Comparison of ENCODE assay signal across 7 cellular contexts in genomic region chr19:19662344-19662743, GRCh38. TPM values are rescaled to one million over a fixed set of nuclear protein-coding genes. Genes with fewer than 3 reads are reported as not detected.
DNase-seq lines count a peak whose midpoint lies in the region; ATAC-seq, FAIRE-seq and TF ChIP-seq lines count a peak whose summit lies in the region.

No MANE protein-coding gene starts in this region.

- peak overlapping the region; percentile 99 for H3K4me3 ChIP-seq in HEK293 (ENCODE audit: low read depth, low read length)
- H3K4me3 ChIP-seq in hepatocyte, result peak overlapping the region; percentile 80

- H3K36me3 Mint-ChIP-seq in activated CD8-positive, alpha-beta T cell treated with anti-CD3 and anti-CD28 coated beads for 36 hours (ENCODE audit: low read depth), result peaks cover 44% of the 10 kb centered on the region
- peaks cover 21% of the 10 kb centered on the region for H3K36me3 Mint-ChIP-seq in stimulated activated memory B cell treated with anti-CD40 and anti-IgM and Interleukin-4, amounts not matched to agents 10 μg/mL and 1 μg/mL and 100 μg/mL, for 72 hours

- H3K27ac Mint-ChIP-seq in activated CD8-positive, alpha-beta T cell treated with anti-CD3 and anti-CD28 coated beads for 36 hours, result peak overlapping the region; percentile 94
- H3K27ac Mint-ChIP-seq in stimulated activated memory B cell treated with anti-CD40 and anti-IgM and Interleukin-4, amounts not matched to agents 10 μg/mL and 1 μg/mL and 100 μg/mL, for 72 hours, result peak overlapping the region; percentile 87

- H3K9me2 ChIP-seq in hepatocyte (replicated peaks; ENCODE audit: insufficient read depth), result no peaks in the 10 kb centered on the region

- H4K20me1 ChIP-seq in hepatocyte (ENCODE audit: insufficient read depth, poor library complexity, severe bottlenecking), result peaks cover 17% of the 10 kb centered on the region

- no peak overlapping the region for H2AFZ ChIP-seq in hepatocyte

- no peaks in the 10 kb centered on the region for H3K27me3 Mint-ChIP-seq in activated CD8-positive, alpha-beta T cell treated with anti-CD3 and anti-CD28 coated beads for 36 hours
- no peaks in the 10 kb centered on the region for H3K27me3 Mint-ChIP-seq in stimulated activated memory B cell treated with anti-CD40 and anti-IgM and Interleukin-4, amounts not matched to agents 10 μg/mL and 1 μg/mL and 100 μg/mL, for 72 hours

- CTCF ChIA-PET in HEK293 (lab: Yijun Ruan, JAX), result interaction anchor here (1.0 to 1.6 kb wide), 4 partner anchors 9 to 130 kb away, joined by 3 to 8 read pairs (median 4); partner anchors contain the start of gene GMIP
- CTCF ChIA-PET in activated CD8-positive, alpha-beta T cell treated with anti-CD3 and anti-CD28 coated beads for 36 hours (lab: Charles Lee), result interaction anchor here (0.7 to 3.5 kb wide), 8 partner anchors 18 to 297 kb away, joined by 3 to 14 read pairs (median 3); partner anchors contain the start of genes GMIP and ZNF14

- POLR2A ChIA-PET in HEK293 (lab: Yijun Ruan, JAX), result interaction anchor here (0.8 to 2.4 kb wide), 3 partner anchors 9 to 114 kb away, joined by 3 to 10 read pairs (median 3); no protein-coding TSS in a partner anchor
- POLR2A ChIA-PET in activated CD8-positive, alpha-beta T cell treated with anti-CD3 and anti-CD28 coated beads for 36 hours (lab: Charles Lee), result interaction anchor here (0.6 to 2.8 kb wide), 16 partner anchors 11 to 252 kb away, joined by 3 to 23 read pairs (median 4); partner anchors contain the start of genes LPAR2, ZNF253 and ZNF506

- DNase-seq in activated CD8-positive, alpha-beta T cell treated with anti-CD3 and anti-CD28 coated beads for 36 hours, result no peak
- DNase-seq in hepatocyte (ENCODE audit: low spot score) (no peak), substantia nigra (lab: John Stamatoyannopoulos, UW) (no peak), HTR-8/SVneo (ENCODE audit: insufficient read length, low spot score) (no peak)
- no peak for DNase-seq in central memory CD4-positive, alpha-beta T cell

- 78% methylated on average over 8 of the region's 8 CpGs for WGBS in hepatocyte (ENCODE audit: low lambda C conversion rate, missing lambda C conversion rate)

- no peaks in the 10 kb centered on the region for H3K27me3 ChIP-seq in hepatocyte

- H3K36me3 ChIP-seq in HEK293 (ENCODE audit: control insufficient read depth in 2 of 2, insufficient read depth in 1 of 2, low read length in 2 of 2) (peaks cover 16 to 41% of the 10 kb centered on the region in 2 experiments; a peak in 2 of 3 replicates), hepatocyte (replicated peaks; ENCODE audit: insufficient read depth, low read depth) (no peaks in the 10 kb centered on the region)

- peaks cover 3% of the 10 kb centered on the region; the same call in 1 of the 2 replicates for H3K4me1 ChIP-seq in HEK293 (ENCODE audit: control insufficient read depth, insufficient read depth, low read length)
- H3K4me1 ChIP-seq in hepatocyte (ENCODE audit: insufficient read depth), result peaks cover 11% of the 10 kb centered on the region

- TF ChIP-seq CTCF in HEK293 (tag by site-specific recombination; IDR thresholded peaks at IDR 0.05), result no peak
- TF ChIP-seq CTCF in activated CD8-positive, alpha-beta T cell treated with anti-CD3 and anti-CD28 coated beads for 36 hours (IDR thresholded peaks at IDR 0.05), result no peak
- TF ChIP-seq CTCF in hepatocyte (IDR thresholded peaks at IDR 0.05; ENCODE audit: poor library complexity), result no peak

- intact Hi-C loops in activated CD8-positive, alpha-beta T cell treated with anti-CD3 and anti-CD28 coated beads for 36 hours (cut with micrococcal nuclease), result loop anchor here (10.0 kb wide), 1 partner anchor 152 kb away; no protein-coding TSS in a partner anchor

- H3K9me3 ChIP-seq in HEK293 (ENCODE audit: control insufficient read depth, insufficient read depth, low read depth, low read length) (no peaks in the 10 kb centered on the region), hepatocyte (ENCODE audit: low read depth) (no peaks in the 10 kb centered on the region)

- FAIRE-seq in HTR-8/SVneo (lab: Jason Lieb, UNC), result no peak

- no peaks in the 10 kb centered on the region for H3K9me3 Mint-ChIP-seq in activated CD8-positive, alpha-beta T cell treated with anti-CD3 and anti-CD28 coated beads for 36 hours
- no peaks in the 10 kb centered on the region for H3K9me3 Mint-ChIP-seq in stimulated activated memory B cell treated with anti-CD40 and anti-IgM and Interleukin-4, amounts not matched to agents 10 μg/mL and 1 μg/mL and 100 μg/mL, for 72 hours

- H3K79me2 ChIP-seq in hepatocyte, result peaks cover 37% of the 10 kb centered on the region

- no peak for ATAC-seq in activated CD8-positive, alpha-beta T cell treated with anti-CD3 and anti-CD28 coated beads for 36 hours
- no peak for ATAC-seq in stimulated activated memory B cell treated with anti-CD40 and anti-IgM and Interleukin-4, amounts not matched to agents 10 μg/mL and 1 μg/mL and 100 μg/mL, for 72 hours

- H3K4me1 Mint-ChIP-seq in activated CD8-positive, alpha-beta T cell treated with anti-CD3 and anti-CD28 coated beads for 36 hours (ENCODE audit: low read depth), result peaks cover 24% of the 10 kb centered on the region
- peaks cover 24% of the 10 kb centered on the region for H3K4me1 Mint-ChIP-seq in stimulated activated memory B cell treated with anti-CD40 and anti-IgM and Interleukin-4, amounts not matched to agents 10 μg/mL and 1 μg/mL and 100 μg/mL, for 72 hours

- H3K27ac ChIP-seq in HEK293 (ENCODE audit: extremely low read depth, low read depth, low read length), result no peak overlapping the region
- peak overlapping the region; percentile 84 for H3K27ac ChIP-seq in hepatocyte
- H3K27ac ChIP-seq in substantia nigra (ENCODE audit: low read depth, low read length, poor library complexity, severe bottlenecking), result no peak overlapping the region

- peak overlapping the region; percentile 95 for H3K4me2 ChIP-seq in hepatocyte

- H3K4me3 Mint-ChIP-seq in activated CD8-positive, alpha-beta T cell treated with anti-CD3 and anti-CD28 coated beads for 36 hours, result peak overlapping the region; percentile 88
- peak overlapping the region; percentile 78 for H3K4me3 Mint-ChIP-seq in stimulated activated memory B cell treated with anti-CD40 and anti-IgM and Interleukin-4, amounts not matched to agents 10 μg/mL and 1 μg/mL and 100 μg/mL, for 72 hours

TF ChIP-seq in HEK293, 187 proteins besides CTCF, POLR2A, EP300 and RAD21:
- TF ChIP-seq ZNF660 (tag by site-specific recombination; IDR thresholded peaks at IDR 0.05) (no peak), ZNF416 (tag by site-specific recombination; IDR thresholded peaks at IDR 0.05) (no peak), ZNF629 (tag by site-specific recombination; IDR thresholded peaks at IDR 0.05) (no peak), KLF9 (tag by site-specific recombination; IDR thresholded peaks at IDR 0.05; ENCODE audit: low read depth) (no peak), ZNF394 (tag by site-specific recombination; IDR thresholded peaks at IDR 0.05; ENCODE audit: borderline replicate concordance) (no peak), ZNF350 (tag by site-specific recombination; IDR thresholded peaks at IDR 0.05) (no peak), ZNF571 (tag by site-specific recombination; IDR thresholded peaks at IDR 0.05) (no peak), ZNF677 (tag by site-specific recombination; IDR thresholded peaks at IDR 0.05) (no peak), ZBTB6 (tag by site-specific recombination; IDR thresholded peaks at IDR 0.05) (no peak), ZBTB48 (tag by site-specific recombination; IDR thresholded peaks at IDR 0.05) (no peak), ZIC2 (tag by site-specific recombination; IDR thresholded peaks at IDR 0.05) (no peak), ZNF239 (tag by site-specific recombination; IDR thresholded peaks at IDR 0.05) (no peak), ZNF621 (tag by site-specific recombination; IDR thresholded peaks at IDR 0.05) (no peak)
TF ChIP-seq in HEK293: peak in this region for 0.

RNA-seq across cellular contexts. Expression of gene ATP13A1, which starts 1.1 kb away (rescaled TPM):
- total RNA-seq in activated CD8-positive, alpha-beta T cell treated with anti-CD3 and anti-CD28 coated beads for 36 hours, result 10 to 100 TPM; 52.4 to 53.1 TPM
- total RNA-seq in hepatocyte, result 53.0 and 113 TPM in 2 replicates
- 92.0 and 97.5 TPM in 2 replicates for polyA plus RNA-seq in hepatocyte

RNA-seq across cellular contexts. Expression of gene ZNF101, which starts 6.3 kb away (rescaled TPM):
- 10 to 100 TPM; 82.5 to 85.2 TPM for total RNA-seq in activated CD8-positive, alpha-beta T cell treated with anti-CD3 and anti-CD28 coated beads for 36 hours
- 3.3 and 5.9 TPM in 2 replicates for total RNA-seq in hepatocyte
- polyA plus RNA-seq in hepatocyte, result 3.6 and 5.1 TPM in 2 replicates

RNA-seq across cellular contexts. Expression of gene GMIP, which starts 18.9 kb away (rescaled TPM):
- 10 to 100 TPM; 57.3 to 59.9 TPM for total RNA-seq in activated CD8-positive, alpha-beta T cell treated with anti-CD3 and anti-CD28 coated beads for 36 hours
- total RNA-seq in hepatocyte, result 4.5 and 5.6 TPM in 2 replicates
- polyA plus RNA-seq in hepatocyte, result 11.4 and 13.0 TPM in 2 replicates

RNA-seq across cellular contexts. Expression of gene LPAR2, which starts 34.3 kb away (rescaled TPM):
- 10 to 100 TPM; 26.6 to 28.2 TPM for total RNA-seq in activated CD8-positive, alpha-beta T cell treated with anti-CD3 and anti-CD28 coated beads for 36 hours
- total RNA-seq in hepatocyte, result 11.5 and 20.1 TPM in 2 replicates
- polyA plus RNA-seq in hepatocyte, result 33.1 and 42.6 TPM in 2 replicates

RNA-seq across cellular contexts. Expression of gene PBX4, which starts 43.9 kb away (rescaled TPM):
- 10 to 100 TPM; 13.8 to 15.6 TPM for total RNA-seq in activated CD8-positive, alpha-beta T cell treated with anti-CD3 and anti-CD28 coated beads for 36 hours
- total RNA-seq in hepatocyte, result 0.64 and 3.2 TPM in 2 replicates
- 2.5 and 4.3 TPM in 2 replicates for polyA plus RNA-seq in hepatocyte

Comparison
In these comparisons a context has a peak if more than half of its experiments do, and no peak if none do; other contexts are left out.
1. RNA of gene ZNF101, which starts 6.3 kb away (total RNA-seq): 82.5 to 85.2 TPM in activated CD8-positive, alpha-beta T cell treated with anti-CD3 and anti-CD28 coated beads for 36 hours; 3.3 to 5.9 TPM in hepatocyte; every median in the first group is over 10 times any median in the second.